2 cellular contexts compared by ENCODE assay signal in the genomic region with DNA sequence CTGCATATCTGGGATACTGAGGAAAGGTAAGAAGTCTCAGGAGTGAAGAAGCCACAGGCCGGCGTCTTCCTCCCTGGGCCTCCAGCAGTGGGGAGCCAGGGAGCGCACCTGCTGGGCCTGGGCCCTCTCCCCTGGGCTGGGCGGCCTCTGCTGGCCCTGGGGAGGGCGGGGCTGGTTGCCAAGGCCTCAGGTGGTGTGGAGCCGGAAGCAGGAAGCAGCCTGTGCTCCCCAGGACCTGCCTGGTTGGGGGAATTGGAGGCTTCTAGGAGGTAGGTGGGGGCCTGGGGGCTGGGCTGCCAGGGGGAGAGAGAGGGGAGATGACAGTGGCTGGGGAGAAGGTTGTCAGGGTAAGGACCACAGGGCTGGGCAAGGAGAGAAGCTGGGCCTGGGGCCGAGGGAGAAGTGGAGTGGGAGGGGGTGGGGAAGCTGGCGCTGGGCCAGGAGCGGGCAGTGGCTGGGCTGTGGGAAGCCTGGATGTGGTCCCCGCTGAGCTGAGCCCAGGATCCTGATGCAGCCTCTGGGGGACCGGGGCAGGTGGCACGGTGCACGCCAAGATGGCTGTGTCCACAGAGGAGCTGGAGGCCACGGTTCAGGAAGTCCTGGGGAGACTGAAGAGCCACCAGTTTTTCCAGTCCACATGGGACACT.
TF ChIP-seq lines count a peak whose summit lies in the region.

A gene with protein sequence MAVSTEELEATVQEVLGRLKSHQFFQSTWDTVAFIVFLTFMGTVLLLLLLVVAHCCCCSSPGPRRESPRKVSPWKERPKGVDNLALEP (plus strand): TSS at position 189 of the 647 bp plus-strand sequence. CDS start 366 bp downstream, at position 555.

TF ChIP-seq in SK-N-SH, 30 proteins besides CTCF, POLR2A, EP300 and RAD21:
- TF ChIP-seq FOSL2 (IDR thresholded peaks at IDR 0.05; ENCODE audit: borderline replicate concordance, low read depth) (no peak), NFIC (IDR thresholded peaks at IDR 0.05; ENCODE audit: borderline replicate concordance) (peak; percentile 44; the same call in 1 of the 2 replicates), NRF1 (IDR thresholded peaks at IDR 0.05; ENCODE audit: low read depth, low read length) (no peak), ELF1 (IDR thresholded peaks at IDR 0.05) (no peak), SMC3 (IDR thresholded peaks at IDR 0.05; ENCODE audit: low read depth, low read length) (no peak), GATA2 (CRISPR knock-in tag; IDR thresholded peaks at IDR 0.05) (no peak)
- TF ChIP-seq, protein P1, sequence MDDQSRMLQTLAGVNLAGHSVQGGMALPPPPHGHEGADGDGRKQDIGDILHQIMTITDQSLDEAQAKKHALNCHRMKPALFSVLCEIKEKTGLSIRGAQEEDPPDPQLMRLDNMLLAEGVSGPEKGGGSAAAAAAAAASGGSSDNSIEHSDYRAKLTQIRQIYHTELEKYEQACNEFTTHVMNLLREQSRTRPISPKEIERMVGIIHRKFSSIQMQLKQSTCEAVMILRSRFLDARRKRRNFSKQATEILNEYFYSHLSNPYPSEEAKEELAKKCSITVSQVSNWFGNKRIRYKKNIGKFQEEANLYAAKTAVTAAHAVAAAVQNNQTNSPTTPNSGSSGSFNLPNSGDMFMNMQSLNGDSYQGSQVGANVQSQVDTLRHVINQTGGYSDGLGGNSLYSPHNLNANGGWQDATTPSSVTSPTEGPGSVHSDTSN (IDR thresholded peaks at IDR 0.05) = no peak

TF ChIP-seq in SK-N-SH treated with all-trans-retinoic acid at 6 μM for 48 hours, 23 proteins besides CTCF, POLR2A, EP300 and RAD21:
- TF ChIP-seq TOX (CRISPR knock-in tag; IDR thresholded peaks at IDR 0.05; ENCODE audit: borderline replicate concordance) (no peak), GLIS3 (CRISPR knock-in tag; IDR thresholded peaks at IDR 0.05) (no peak), BACH2 (CRISPR knock-in tag; IDR thresholded peaks at IDR 0.05; ENCODE audit: borderline replicate concordance) (no peak)
- TF ChIP-seq, protein P2, sequence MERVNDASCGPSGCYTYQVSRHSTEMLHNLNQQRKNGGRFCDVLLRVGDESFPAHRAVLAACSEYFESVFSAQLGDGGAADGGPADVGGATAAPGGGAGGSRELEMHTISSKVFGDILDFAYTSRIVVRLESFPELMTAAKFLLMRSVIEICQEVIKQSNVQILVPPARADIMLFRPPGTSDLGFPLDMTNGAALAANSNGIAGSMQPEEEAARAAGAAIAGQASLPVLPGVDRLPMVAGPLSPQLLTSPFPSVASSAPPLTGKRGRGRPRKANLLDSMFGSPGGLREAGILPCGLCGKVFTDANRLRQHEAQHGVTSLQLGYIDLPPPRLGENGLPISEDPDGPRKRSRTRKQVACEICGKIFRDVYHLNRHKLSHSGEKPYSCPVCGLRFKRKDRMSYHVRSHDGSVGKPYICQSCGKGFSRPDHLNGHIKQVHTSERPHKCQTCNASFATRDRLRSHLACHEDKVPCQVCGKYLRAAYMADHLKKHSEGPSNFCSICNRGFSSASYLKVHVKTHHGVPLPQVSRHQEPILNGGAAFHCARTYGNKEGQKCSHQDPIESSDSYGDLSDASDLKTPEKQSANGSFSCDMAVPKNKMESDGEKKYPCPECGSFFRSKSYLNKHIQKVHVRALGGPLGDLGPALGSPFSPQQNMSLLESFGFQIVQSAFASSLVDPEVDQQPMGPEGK (CRISPR knock-in tag; IDR thresholded peaks at IDR 0.05; ENCODE audit: borderline replicate concordance) = no peak
- TF ChIP-seq, protein P3, sequence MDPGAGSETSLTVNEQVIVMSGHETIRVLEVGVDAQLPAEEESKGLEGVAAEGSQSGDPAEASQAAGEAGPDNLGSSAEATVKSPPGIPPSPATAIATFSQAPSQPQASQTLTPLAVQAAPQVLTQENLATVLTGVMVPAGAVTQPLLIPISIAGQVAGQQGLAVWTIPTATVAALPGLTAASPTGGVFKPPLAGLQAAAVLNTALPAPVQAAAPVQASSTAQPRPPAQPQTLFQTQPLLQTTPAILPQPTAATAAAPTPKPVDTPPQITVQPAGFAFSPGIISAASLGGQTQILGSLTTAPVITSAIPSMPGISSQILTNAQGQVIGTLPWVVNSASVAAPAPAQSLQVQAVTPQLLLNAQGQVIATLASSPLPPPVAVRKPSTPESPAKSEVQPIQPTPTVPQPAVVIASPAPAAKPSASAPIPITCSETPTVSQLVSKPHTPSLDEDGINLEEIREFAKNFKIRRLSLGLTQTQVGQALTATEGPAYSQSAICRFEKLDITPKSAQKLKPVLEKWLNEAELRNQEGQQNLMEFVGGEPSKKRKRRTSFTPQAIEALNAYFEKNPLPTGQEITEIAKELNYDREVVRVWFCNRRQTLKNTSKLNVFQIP (CRISPR knock-in tag; IDR thresholded peaks at IDR 0.05; ENCODE audit: borderline replicate concordance, low read depth) = no peak
